Comparison of ENCODE assay signal across 1 cellular context in genomic region chr20:33680681-33681080, GRCh38.
TF ChIP-seq lines count a peak whose summit lies in the region.

No MANE protein-coding gene starts in this region.

TF ChIP-seq in IMR-90, 13 proteins besides CTCF, POLR2A, EP300 and RAD21:
- no peak for TF ChIP-seq RFX5 (IDR thresholded peaks at IDR 0.05; ENCODE audit: low read depth, low read length)
- TF ChIP-seq FOS (IDR thresholded peaks at IDR 0.05; ENCODE audit: low read depth, low read length) = no peak
- no peak for TF ChIP-seq ELK1 (IDR thresholded peaks at IDR 0.05; ENCODE audit: borderline replicate concordance, low read depth, low read length)
- TF ChIP-seq NFE2L2 (IDR thresholded peaks at IDR 0.05; ENCODE audit: low read depth, low read length) = no peak
- no peak for TF ChIP-seq SMC3 (IDR thresholded peaks at IDR 0.05; ENCODE audit: low read depth, low read length)
- TF ChIP-seq MAFK (IDR thresholded peaks at IDR 0.05; ENCODE audit: low read depth, low read length) = no peak
- no peak for TF ChIP-seq CEBPB (IDR thresholded peaks at IDR 0.05; ENCODE audit: low read depth, low read length)
